21 cellular contexts compared by ENCODE assay signal in the genomic region with DNA sequence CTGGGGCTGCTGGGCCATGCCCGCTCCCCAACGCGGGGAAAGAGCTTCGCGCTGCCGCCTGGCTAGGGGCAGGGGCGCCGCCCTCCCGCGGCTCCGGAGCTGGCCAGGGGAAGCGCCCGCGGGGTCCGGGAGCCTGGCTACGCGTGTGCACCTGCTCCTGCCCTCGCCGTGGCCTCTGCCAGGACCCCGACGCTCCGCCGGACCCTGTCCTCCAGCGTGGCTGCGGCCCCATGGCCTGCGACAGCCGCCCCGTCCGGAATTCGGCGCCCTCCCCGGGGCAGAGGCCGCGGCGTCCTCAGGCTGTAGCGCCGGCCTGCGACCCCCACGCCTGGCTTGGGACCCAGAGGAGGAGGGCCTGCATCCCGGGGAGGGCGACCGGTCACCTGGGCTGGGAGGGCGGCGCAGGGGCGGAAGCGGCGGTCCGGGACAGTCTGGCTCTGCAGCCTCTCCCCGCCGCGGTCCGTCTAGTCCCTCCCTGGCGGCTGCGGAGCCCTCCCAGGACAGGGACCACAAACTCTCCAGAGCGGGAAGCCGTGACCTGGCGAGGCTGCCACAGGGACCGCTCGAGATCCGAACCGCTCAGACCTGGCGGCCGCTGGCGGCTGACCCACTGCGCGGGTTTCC.
"Had no signal": no experiment of that assay in that cellular context is flagged by ENCODE, and none has a peak within 500 bp of the region (broad histone marks: within the 10 kb centered on the region; RNA-seq: fewer than 3 reads in every experiment).

No MANE protein-coding gene starts in this region.

- H3K9ac ChIP-seq: neural progenitor cell had no signal

- H2AFZ ChIP-seq: neural progenitor cell had no signal

- ATAC-seq: activated CD4-positive, CD25-positive, alpha-beta regulatory T cell treated with anti-CD3 and anti-CD28 coated beads, Interleukin-2, amount 50 U/mL, for 24 hours; left cardiac atrium; T-cell had no signal

- H3K36me3 ChIP-seq: adrenal gland, esophagus squamous epithelium, neural progenitor cell, ovary, transverse colon had no signal

- H3K4me3 ChIP-seq: adrenal gland, coronary artery, esophagus squamous epithelium, neural progenitor cell, ovary, transverse colon had no signal

- H3K27me3 ChIP-seq: adrenal gland, neural progenitor cell, ovary had no signal

- DNase-seq: activated CD4-positive, alpha-beta memory T cell treated with anti-CD3 and anti-CD28 coated beads for 36 hours; activated effector memory CD4-positive, alpha-beta T cell treated with anti-CD3 and anti-CD28 coated beads, Interleukin-2, amount 50 U/mL, for 16 hours; activated T-cell treated with anti-CD3 and anti-CD28 coated beads, Interleukin-2, amount 50 U/mL, for 4 hours; adrenal gland; central memory CD4-positive, alpha-beta T cell; esophagus squamous epithelium; hypothalamus; immature natural killer cell; left cardiac atrium; mammary epithelial cell; ovary; stimulated activated CD4-positive, alpha-beta T cell treated with anti-CD3 and anti-CD28 coated beads, Interleukin-12 subunit alpha, Interleukin-12 subunit beta, amount 100 ng/mL, for 4 hours; substantia nigra; T-cell; T-helper 9 cell; transverse colon had no signal

- H3K9me3 ChIP-seq: adrenal gland, esophagus squamous epithelium, ovary, transverse colon had no signal

- H3K27ac Mint-ChIP-seq: activated CD4-positive, alpha-beta memory T cell treated with anti-CD3 and anti-CD28 coated beads for 36 hours; activated naive CD4-positive, alpha-beta T cell treated with anti-CD3 and anti-CD28 coated beads, Interleukin-2, amount 50 U/mL, for 24 hours; immature natural killer cell; neural progenitor cell; stimulated activated effector memory CD8-positive, alpha-beta T cell treated with anti-CD3 and anti-CD28 coated beads, Interleukin-12 subunit alpha, Interleukin-12 subunit beta, amount 100 ng/mL, for 72 hours; T-cell had no signal

- H3K4me1 Mint-ChIP-seq: activated naive CD4-positive, alpha-beta T cell treated with anti-CD3 and anti-CD28 coated beads, Interleukin-2, amount 50 U/mL, for 24 hours; immature natural killer cell; neural progenitor cell; stimulated activated effector memory CD8-positive, alpha-beta T cell treated with anti-CD3 and anti-CD28 coated beads, Interleukin-12 subunit alpha, Interleukin-12 subunit beta, amount 100 ng/mL, for 72 hours; T-cell had no signal

- H3K4me3 Mint-ChIP-seq: activated CD4-positive, alpha-beta memory T cell treated with anti-CD3 and anti-CD28 coated beads for 36 hours; activated naive CD4-positive, alpha-beta T cell treated with anti-CD3 and anti-CD28 coated beads, Interleukin-2, amount 50 U/mL, for 24 hours; activated T-cell treated with anti-CD3 and anti-CD28 coated beads, Interleukin-2, amount 50 U/mL, for 4 hours; immature natural killer cell; neural progenitor cell; stimulated activated effector memory CD8-positive, alpha-beta T cell treated with anti-CD3 and anti-CD28 coated beads, Interleukin-12 subunit alpha, Interleukin-12 subunit beta, amount 100 ng/mL, for 72 hours; T-cell had no signal

- H3K4me1 ChIP-seq: adrenal gland, esophagus squamous epithelium, neural progenitor cell, transverse colon had no signal

- H3K36me3 Mint-ChIP-seq: activated CD4-positive, alpha-beta memory T cell treated with anti-CD3 and anti-CD28 coated beads for 36 hours; activated naive CD4-positive, alpha-beta T cell treated with anti-CD3 and anti-CD28 coated beads, Interleukin-2, amount 50 U/mL, for 24 hours; immature natural killer cell; neural progenitor cell; stimulated activated effector memory CD8-positive, alpha-beta T cell treated with anti-CD3 and anti-CD28 coated beads, Interleukin-12 subunit alpha, Interleukin-12 subunit beta, amount 100 ng/mL, for 72 hours; T-cell had no signal

- H3K9me3 Mint-ChIP-seq: activated CD4-positive, alpha-beta memory T cell treated with anti-CD3 and anti-CD28 coated beads for 36 hours; activated naive CD4-positive, alpha-beta T cell treated with anti-CD3 and anti-CD28 coated beads, Interleukin-2, amount 50 U/mL, for 24 hours; activated T-cell treated with anti-CD3 and anti-CD28 coated beads, Interleukin-2, amount 50 U/mL, for 4 hours; stimulated activated effector memory CD8-positive, alpha-beta T cell treated with anti-CD3 and anti-CD28 coated beads, Interleukin-12 subunit alpha, Interleukin-12 subunit beta, amount 100 ng/mL, for 72 hours; T-cell had no signal

- H3K4me2 ChIP-seq: neural progenitor cell had no signal

- H3K27ac ChIP-seq: adrenal gland, coronary artery, esophagus squamous epithelium, neural progenitor cell, ovary, transverse colon had no signal
